In the genomic region with DNA sequence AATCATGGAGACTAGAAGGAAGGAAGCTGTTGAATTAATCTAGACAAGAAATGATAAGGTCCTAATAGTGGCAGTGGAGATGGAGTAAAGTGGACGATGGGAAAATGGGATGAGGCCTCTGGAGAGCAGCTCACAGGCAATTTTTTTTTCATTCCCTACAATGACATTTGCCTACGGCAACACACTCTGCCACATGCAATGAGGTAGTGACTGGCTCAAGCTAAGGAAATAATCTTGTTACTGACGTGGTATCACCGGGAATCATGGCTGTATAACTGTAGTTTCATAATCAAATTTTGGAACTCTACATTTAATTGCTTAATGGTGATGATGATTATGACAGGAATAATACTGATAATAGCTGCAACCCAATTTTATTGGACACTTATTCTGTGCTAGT, we compare ENCODE assay signal across 23 cellular contexts. TPM values are rescaled to one million over a fixed set of nuclear protein-coding genes. Genes with fewer than 3 reads are reported as not detected.
"Had no signal": no experiment of that assay in that cellular context is flagged by ENCODE, and none has a peak within 500 bp of the region (broad histone marks: within the 10 kb centered on the region; RNA-seq: fewer than 3 reads in every experiment).

No MANE protein-coding gene starts in this region.

- H3K27me3 Mint-ChIP-seq: activated CD8-positive, alpha-beta T cell treated with anti-CD3 and anti-CD28 coated beads for 36 hours; activated naive CD4-positive, alpha-beta T cell treated with anti-CD3 and anti-CD28 coated beads, Interleukin-2, amount 10 ng/mL, durations not matched to agents 7 days and 5 days; activated naive CD8-positive, alpha-beta T cell treated with anti-CD3 and anti-CD28 coated beads, Interleukin-2, amount 10 ng/mL, durations not matched to agents 7 days and 5 days had no signal

- H3K4me1 Mint-ChIP-seq: activated naive CD4-positive, alpha-beta T cell treated with anti-CD3 and anti-CD28 coated beads, Interleukin-2, amount 10 ng/mL, durations not matched to agents 7 days and 5 days; activated naive CD8-positive, alpha-beta T cell treated with anti-CD3 and anti-CD28 coated beads, Interleukin-2, amount 10 ng/mL, durations not matched to agents 7 days and 5 days had no signal

- H3K9me3 ChIP-seq: adrenal gland had no signal

- H3K27ac Mint-ChIP-seq: activated CD8-positive, alpha-beta T cell treated with anti-CD3 and anti-CD28 coated beads for 36 hours; activated naive CD4-positive, alpha-beta T cell treated with anti-CD3 and anti-CD28 coated beads, Interleukin-2, amount 10 ng/mL, durations not matched to agents 7 days and 5 days; activated naive CD8-positive, alpha-beta T cell treated with anti-CD3 and anti-CD28 coated beads, Interleukin-2, amount 10 ng/mL, durations not matched to agents 7 days and 5 days; activated T-cell treated with anti-CD3 and anti-CD28 coated beads, Interleukin-2, amount 50 U/mL, for 72 hours; activated T-helper 2 cell treated with anti-CD3 and anti-CD28 coated beads, Interferon-gamma antibody, Interleukin-2, Interleukin-4, amounts not matched to agents 10 μg/mL and 5 μg/mL and 100 μg/mL, durations not matched to agents 14 hours and 24 hours and 36 hours; T-helper 1 cell treated with Interleukin-12 subunit alpha and Interleukin-12 subunit beta and Interleukin-4 antibody, amounts not matched to agents 30 μg/mL and 1 μg/mL, for 36 hours had no signal

- DNase-seq: activated CD4-positive, alpha-beta T cell treated with anti-CD3 and anti-CD28 coated beads for 4 hours; activated CD8-positive, alpha-beta memory T cell treated with anti-CD3 and anti-CD28 coated beads, Interleukin-2, amount 50 U/mL, for 4 hours; activated CD8-positive, alpha-beta T cell treated with anti-CD3 and anti-CD28 coated beads for 36 hours; activated gamma-delta T cell treated with Interleukin-2 at 50 U/mL for 16 hours; activated naive CD4-positive, alpha-beta T cell treated with anti-CD3 and anti-CD28 coated beads, Interleukin-2, amount 10 ng/mL, durations not matched to agents 7 days and 5 days; activated naive CD8-positive, alpha-beta T cell treated with anti-CD3 and anti-CD28 coated beads, Interleukin-2, amount 10 ng/mL, durations not matched to agents 7 days and 5 days; activated T-cell treated with anti-CD3 and anti-CD28 coated beads, Interleukin-2, amount 50 U/mL, for 72 hours; adrenal gland; anterior cingulate cortex; MM.1S; NCI-H1105 treated with DMSO at 0.1 percent for 48 hours; NCI-H1436 treated with DMSO at 0.1 percent for 48 hours; NCI-H187; NCI-H2081; NCI-H2227 treated with DMSO at 0.1 percent for 48 hours; NCI-H526 treated with DMSO at 0.1 percent for 48 hours; PC-3; SHP77 had no signal

- H3K36me3 ChIP-seq: adrenal gland had no signal

- H3K4me3 ChIP-seq: adrenal gland had no signal

- H3K4me3 Mint-ChIP-seq: activated CD8-positive, alpha-beta T cell treated with anti-CD3 and anti-CD28 coated beads for 36 hours; activated naive CD4-positive, alpha-beta T cell treated with anti-CD3 and anti-CD28 coated beads, Interleukin-2, amount 10 ng/mL, durations not matched to agents 7 days and 5 days; activated naive CD8-positive, alpha-beta T cell treated with anti-CD3 and anti-CD28 coated beads, Interleukin-2, amount 10 ng/mL, durations not matched to agents 7 days and 5 days; activated T-cell treated with anti-CD3 and anti-CD28 coated beads, Interleukin-2, amount 50 U/mL, for 72 hours; T-helper 1 cell treated with Interleukin-12 subunit alpha and Interleukin-12 subunit beta and Interleukin-4 antibody, amounts not matched to agents 30 μg/mL and 1 μg/mL, for 36 hours had no signal

- H3K27ac ChIP-seq: adrenal gland had no signal

- H3K9me3 Mint-ChIP-seq: activated CD8-positive, alpha-beta T cell treated with anti-CD3 and anti-CD28 coated beads for 36 hours; activated naive CD4-positive, alpha-beta T cell treated with anti-CD3 and anti-CD28 coated beads, Interleukin-2, amount 10 ng/mL, durations not matched to agents 7 days and 5 days; activated naive CD8-positive, alpha-beta T cell treated with anti-CD3 and anti-CD28 coated beads, Interleukin-2, amount 10 ng/mL, durations not matched to agents 7 days and 5 days; activated T-cell treated with anti-CD3 and anti-CD28 coated beads, Interleukin-2, amount 50 U/mL, for 72 hours; activated T-helper 2 cell treated with anti-CD3 and anti-CD28 coated beads, Interferon-gamma antibody, Interleukin-2, Interleukin-4, amounts not matched to agents 10 μg/mL and 5 μg/mL and 100 μg/mL, durations not matched to agents 14 hours and 24 hours and 36 hours; T-helper 1 cell treated with Interleukin-12 subunit alpha and Interleukin-12 subunit beta and Interleukin-4 antibody, amounts not matched to agents 30 μg/mL and 1 μg/mL, for 36 hours had no signal

- H3K27me3 ChIP-seq: adrenal gland had no signal

RNA-seq across cellular contexts. Expression of a gene that starts 12.1 kb away (rescaled TPM):
- total RNA-seq: SK-MEL-5 had no signal

RNA-seq across cellular contexts. Expression of a gene that starts 17.6 kb away (rescaled TPM):
- total RNA-seq: activated CD8-positive, alpha-beta T cell treated with anti-CD3 and anti-CD28 coated beads for 36 hours; activated naive CD8-positive, alpha-beta T cell treated with anti-CD3 and anti-CD28 coated beads, Interleukin-2, amount 10 ng/mL, durations not matched to agents 7 days and 5 days; activated T-cell treated with anti-CD3 and anti-CD28 coated beads, Interleukin-2, amount 50 U/mL, for 72 hours; activated T-helper 2 cell treated with anti-CD3 and anti-CD28 coated beads, Interferon-gamma antibody, Interleukin-2, Interleukin-4, amounts not matched to agents 10 μg/mL and 5 μg/mL and 100 μg/mL, durations not matched to agents 14 hours and 24 hours and 36 hours; adrenal gland; bronchial epithelial cell; NCI-H460; PC-3; SK-MEL-5 had no signal
- polyA plus RNA-seq: adrenal gland had no signal

RNA-seq across cellular contexts. Expression of a gene that starts 31.5 kb away (rescaled TPM):
- total RNA-seq: SK-MEL-5 had no signal
